2 cellular contexts compared by ENCODE assay signal in the genomic region with DNA sequence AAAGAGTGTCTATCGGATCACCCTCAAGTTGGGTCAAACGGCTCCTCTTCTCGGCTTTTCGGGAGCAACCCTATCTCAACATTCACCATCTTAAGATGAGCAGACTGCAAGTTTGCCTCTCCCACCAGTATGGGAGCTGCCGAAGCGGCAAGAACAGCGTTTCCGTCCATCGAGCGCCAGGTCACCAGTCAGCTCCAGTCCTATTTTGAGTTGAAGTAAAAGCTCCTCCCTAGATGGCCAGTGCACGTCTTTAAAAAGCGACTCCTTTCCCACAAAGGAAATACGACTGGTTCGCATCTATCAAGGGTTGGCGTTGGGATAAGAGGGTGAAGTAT.
TF ChIP-seq lines count a peak whose summit lies in the region.

No MANE protein-coding gene starts in this region.

TF ChIP-seq in HCT116, 20 proteins besides CTCF, POLR2A, EP300 and RAD21:
- TF ChIP-seq EZH2 (IDR thresholded peaks at IDR 0.05) (no peak), CBX3 (IDR thresholded peaks at IDR 0.05; ENCODE audit: low read depth) (no peak), SP1 (IDR thresholded peaks at IDR 0.05; ENCODE audit: low read depth) (no peak), CEBPB (IDR thresholded peaks at IDR 0.05; ENCODE audit: low read depth) (no peak), ZFX (IDR thresholded peaks at IDR 0.05) (no peak)

TF ChIP-seq in GM12878, 131 proteins besides CTCF, POLR2A, EP300 and RAD21:
- TF ChIP-seq MYC (IDR thresholded peaks at IDR 0.05; ENCODE audit: insufficient read depth, insufficient read length, insufficient replicate concordance, low read length, severe bottlenecking) = no peak
- TF ChIP-seq, protein P1, sequence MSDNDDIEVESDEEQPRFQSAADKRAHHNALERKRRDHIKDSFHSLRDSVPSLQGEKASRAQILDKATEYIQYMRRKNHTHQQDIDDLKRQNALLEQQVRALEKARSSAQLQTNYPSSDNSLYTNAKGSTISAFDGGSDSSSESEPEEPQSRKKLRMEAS (IDR thresholded peaks at IDR 0.05; ENCODE audit: low read depth, low read length) = no peak
- TF ChIP-seq, protein P2, sequence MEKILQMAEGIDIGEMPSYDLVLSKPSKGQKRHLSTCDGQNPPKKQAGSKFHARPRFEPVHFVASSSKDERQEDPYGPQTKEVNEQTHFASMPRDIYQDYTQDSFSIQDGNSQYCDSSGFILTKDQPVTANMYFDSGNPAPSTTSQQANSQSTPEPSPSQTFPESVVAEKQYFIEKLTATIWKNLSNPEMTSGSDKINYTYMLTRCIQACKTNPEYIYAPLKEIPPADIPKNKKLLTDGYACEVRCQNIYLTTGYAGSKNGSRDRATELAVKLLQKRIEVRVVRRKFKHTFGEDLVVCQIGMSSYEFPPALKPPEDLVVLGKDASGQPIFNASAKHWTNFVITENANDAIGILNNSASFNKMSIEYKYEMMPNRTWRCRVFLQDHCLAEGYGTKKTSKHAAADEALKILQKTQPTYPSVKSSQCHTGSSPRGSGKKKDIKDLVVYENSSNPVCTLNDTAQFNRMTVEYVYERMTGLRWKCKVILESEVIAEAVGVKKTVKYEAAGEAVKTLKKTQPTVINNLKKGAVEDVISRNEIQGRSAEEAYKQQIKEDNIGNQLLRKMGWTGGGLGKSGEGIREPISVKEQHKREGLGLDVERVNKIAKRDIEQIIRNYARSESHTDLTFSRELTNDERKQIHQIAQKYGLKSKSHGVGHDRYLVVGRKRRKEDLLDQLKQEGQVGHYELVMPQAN (conservative IDR thresholded peaks at IDR 0.05) = peak; percentile 26; the same call in 1 of the 2 replicates
- no peak for TF ChIP-seq BMI1 (IDR thresholded peaks at IDR 0.05; ENCODE audit: borderline replicate concordance)
- no peak for TF ChIP-seq SRF (IDR thresholded peaks at IDR 0.05; ENCODE audit: low read depth in 2 of 2, low read length in 2 of 2)
- TF ChIP-seq YY1 (IDR thresholded peaks at IDR 0.05; ENCODE audit: low read depth, low read length) = peak; percentile 67
- TF ChIP-seq CREB1 (IDR thresholded peaks at IDR 0.05; ENCODE audit: low read depth) = peak; percentile 91
- no peak for TF ChIP-seq NR2F1 (conservative IDR thresholded peaks at IDR 0.05)
- TF ChIP-seq RBBP5 (conservative IDR thresholded peaks at IDR 0.05) = no peak
- TF ChIP-seq TAF1 (IDR thresholded peaks at IDR 0.05; ENCODE audit: borderline replicate concordance, low read depth, low read length) = no peak; the same call in 1 of the 2 replicates
- TF ChIP-seq, protein P3, sequence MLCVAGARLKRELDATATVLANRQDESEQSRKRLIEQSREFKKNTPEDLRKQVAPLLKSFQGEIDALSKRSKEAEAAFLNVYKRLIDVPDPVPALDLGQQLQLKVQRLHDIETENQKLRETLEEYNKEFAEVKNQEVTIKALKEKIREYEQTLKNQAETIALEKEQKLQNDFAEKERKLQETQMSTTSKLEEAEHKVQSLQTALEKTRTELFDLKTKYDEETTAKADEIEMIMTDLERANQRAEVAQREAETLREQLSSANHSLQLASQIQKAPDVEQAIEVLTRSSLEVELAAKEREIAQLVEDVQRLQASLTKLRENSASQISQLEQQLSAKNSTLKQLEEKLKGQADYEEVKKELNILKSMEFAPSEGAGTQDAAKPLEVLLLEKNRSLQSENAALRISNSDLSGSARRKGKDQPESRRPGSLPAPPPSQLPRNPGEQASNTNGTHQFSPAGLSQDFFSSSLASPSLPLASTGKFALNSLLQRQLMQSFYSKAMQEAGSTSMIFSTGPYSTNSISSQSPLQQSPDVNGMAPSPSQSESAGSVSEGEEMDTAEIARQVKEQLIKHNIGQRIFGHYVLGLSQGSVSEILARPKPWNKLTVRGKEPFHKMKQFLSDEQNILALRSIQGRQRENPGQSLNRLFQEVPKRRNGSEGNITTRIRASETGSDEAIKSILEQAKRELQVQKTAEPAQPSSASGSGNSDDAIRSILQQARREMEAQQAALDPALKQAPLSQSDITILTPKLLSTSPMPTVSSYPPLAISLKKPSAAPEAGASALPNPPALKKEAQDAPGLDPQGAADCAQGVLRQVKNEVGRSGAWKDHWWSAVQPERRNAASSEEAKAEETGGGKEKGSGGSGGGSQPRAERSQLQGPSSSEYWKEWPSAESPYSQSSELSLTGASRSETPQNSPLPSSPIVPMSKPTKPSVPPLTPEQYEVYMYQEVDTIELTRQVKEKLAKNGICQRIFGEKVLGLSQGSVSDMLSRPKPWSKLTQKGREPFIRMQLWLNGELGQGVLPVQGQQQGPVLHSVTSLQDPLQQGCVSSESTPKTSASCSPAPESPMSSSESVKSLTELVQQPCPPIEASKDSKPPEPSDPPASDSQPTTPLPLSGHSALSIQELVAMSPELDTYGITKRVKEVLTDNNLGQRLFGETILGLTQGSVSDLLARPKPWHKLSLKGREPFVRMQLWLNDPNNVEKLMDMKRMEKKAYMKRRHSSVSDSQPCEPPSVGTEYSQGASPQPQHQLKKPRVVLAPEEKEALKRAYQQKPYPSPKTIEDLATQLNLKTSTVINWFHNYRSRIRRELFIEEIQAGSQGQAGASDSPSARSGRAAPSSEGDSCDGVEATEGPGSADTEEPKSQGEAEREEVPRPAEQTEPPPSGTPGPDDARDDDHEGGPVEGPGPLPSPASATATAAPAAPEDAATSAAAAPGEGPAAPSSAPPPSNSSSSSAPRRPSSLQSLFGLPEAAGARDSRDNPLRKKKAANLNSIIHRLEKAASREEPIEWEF (IDR thresholded peaks at IDR 0.05; ENCODE audit: insufficient replicate concordance, low read depth, low read length) = no peak
- TF ChIP-seq ZNF622 (IDR thresholded peaks at IDR 0.05) = no peak
- TF ChIP-seq CREM (IDR thresholded peaks at IDR 0.05; ENCODE audit: low read depth) = peak; percentile 93
- TF ChIP-seq LARP7 (IDR thresholded peaks at IDR 0.05) = 0 out of 2 replicates have a peak, but pooled peaks have one; percentile 21
- TF ChIP-seq EED (IDR thresholded peaks at IDR 0.05; ENCODE audit: low read depth) = no peak
- TF ChIP-seq, protein P4, sequence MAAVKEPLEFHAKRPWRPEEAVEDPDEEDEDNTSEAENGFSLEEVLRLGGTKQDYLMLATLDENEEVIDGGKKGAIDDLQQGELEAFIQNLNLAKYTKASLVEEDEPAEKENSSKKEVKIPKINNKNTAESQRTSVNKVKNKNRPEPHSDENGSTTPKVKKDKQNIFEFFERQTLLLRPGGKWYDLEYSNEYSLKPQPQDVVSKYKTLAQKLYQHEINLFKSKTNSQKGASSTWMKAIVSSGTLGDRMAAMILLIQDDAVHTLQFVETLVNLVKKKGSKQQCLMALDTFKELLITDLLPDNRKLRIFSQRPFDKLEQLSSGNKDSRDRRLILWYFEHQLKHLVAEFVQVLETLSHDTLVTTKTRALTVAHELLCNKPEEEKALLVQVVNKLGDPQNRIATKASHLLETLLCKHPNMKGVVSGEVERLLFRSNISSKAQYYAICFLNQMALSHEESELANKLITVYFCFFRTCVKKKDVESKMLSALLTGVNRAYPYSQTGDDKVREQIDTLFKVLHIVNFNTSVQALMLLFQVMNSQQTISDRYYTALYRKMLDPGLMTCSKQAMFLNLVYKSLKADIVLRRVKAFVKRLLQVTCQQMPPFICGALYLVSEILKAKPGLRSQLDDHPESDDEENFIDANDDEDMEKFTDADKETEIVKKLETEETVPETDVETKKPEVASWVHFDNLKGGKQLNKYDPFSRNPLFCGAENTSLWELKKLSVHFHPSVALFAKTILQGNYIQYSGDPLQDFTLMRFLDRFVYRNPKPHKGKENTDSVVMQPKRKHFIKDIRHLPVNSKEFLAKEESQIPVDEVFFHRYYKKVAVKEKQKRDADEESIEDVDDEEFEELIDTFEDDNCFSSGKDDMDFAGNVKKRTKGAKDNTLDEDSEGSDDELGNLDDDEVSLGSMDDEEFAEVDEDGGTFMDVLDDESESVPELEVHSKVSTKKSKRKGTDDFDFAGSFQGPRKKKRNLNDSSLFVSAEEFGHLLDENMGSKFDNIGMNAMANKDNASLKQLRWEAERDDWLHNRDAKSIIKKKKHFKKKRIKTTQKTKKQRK (IDR thresholded peaks at IDR 0.05; ENCODE audit: low read depth, low read length) = no peak
- TF ChIP-seq, protein P5, sequence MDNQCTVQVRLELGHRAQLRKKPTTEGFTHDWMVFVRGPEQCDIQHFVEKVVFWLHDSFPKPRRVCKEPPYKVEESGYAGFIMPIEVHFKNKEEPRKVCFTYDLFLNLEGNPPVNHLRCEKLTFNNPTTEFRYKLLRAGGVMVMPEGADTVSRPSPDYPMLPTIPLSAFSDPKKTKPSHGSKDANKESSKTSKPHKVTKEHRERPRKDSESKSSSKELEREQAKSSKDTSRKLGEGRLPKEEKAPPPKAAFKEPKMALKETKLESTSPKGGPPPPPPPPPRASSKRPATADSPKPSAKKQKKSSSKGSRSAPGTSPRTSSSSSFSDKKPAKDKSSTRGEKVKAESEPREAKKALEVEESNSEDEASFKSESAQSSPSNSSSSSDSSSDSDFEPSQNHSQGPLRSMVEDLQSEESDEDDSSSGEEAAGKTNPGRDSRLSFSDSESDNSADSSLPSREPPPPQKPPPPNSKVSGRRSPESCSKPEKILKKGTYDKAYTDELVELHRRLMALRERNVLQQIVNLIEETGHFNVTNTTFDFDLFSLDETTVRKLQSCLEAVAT (IDR thresholded peaks at IDR 0.05) = no peak
- no peak for TF ChIP-seq CBFB (IDR thresholded peaks at IDR 0.05; ENCODE audit: low read depth)
- no peak for TF ChIP-seq MEF2B (IDR thresholded peaks at IDR 0.05; ENCODE audit: partially characterized antibody, poor library complexity, severe bottlenecking)
